10 cellular contexts compared by ENCODE assay signal in genomic region chr1:156804572-156805243, GRCh38. TPM values are rescaled to one million over a fixed set of nuclear protein-coding genes. Genes with fewer than 3 reads are reported as not detected.
A peak's percentile ranks its signal among the peaks of the same experiment; 100 is the strongest.
DNase-seq lines count a peak whose midpoint lies in the region; ATAC-seq, FAIRE-seq and TF ChIP-seq lines count a peak whose summit lies in the region.
"Had no signal": no experiment of that assay in that cellular context is flagged by ENCODE, and none has a peak within 500 bp of the region (broad histone marks: within the 10 kb centered on the region; RNA-seq: fewer than 3 reads in every experiment).

No MANE protein-coding gene starts in this region.

- TF ChIP-seq POLR2A in right lobe of liver (IDR thresholded peaks at IDR 0.05) (no peak), HepG2 (IDR thresholded peaks at IDR 0.05; ENCODE audit: insufficient read depth in 1 of 2, low read depth in 2 of 2, low read length in 2 of 2) (no peak)

- H3K4me2 ChIP-seq in HepG2 (ENCODE audit: low read depth, low read length), result no peak overlapping the region

- no peak for TF ChIP-seq RAD21 in HepG2 (CRISPR knock-in tag; IDR thresholded peaks at IDR 0.05)

- no peak for TF ChIP-seq EP300 in HepG2 (IDR thresholded peaks at IDR 0.05; ENCODE audit: low read depth in 2 of 2, low read length in 2 of 2)
- no peak for TF ChIP-seq EP300 in HepG2 (CRISPR knock-in tag; IDR thresholded peaks at IDR 0.05; ENCODE audit: borderline replicate concordance)

- intact Hi-C loops in right lobe of liver (cut with DNase I) (no loop called here), HepG2 (cut with micrococcal nuclease; ENCODE audit: unreplicated experiment) (no loop called here)

- H3K27ac ChIP-seq in right lobe of liver (no peak overlapping the region), HepG2 (ENCODE audit: extremely low read length, insufficient read depth, low read length) (no peak overlapping the region), SK-N-MC (peak overlapping the region; percentile 38)

- H3K9ac ChIP-seq in HepG2 (ENCODE audit: insufficient read depth, low read depth, low read length), result no peak overlapping the region
- peak overlapping the region; percentile 39 for H3K9ac ChIP-seq in SK-N-MC (ENCODE audit: insufficient read length)

- in situ Hi-C loops in HepG2 (cut with HindIII; ENCODE audit: extremely low pct_ligation_motif_present, low pct_unique_long_range_greater_than_20kb), result no loop called here

- CTCF ChIA-PET in HepG2 (lab: Yijun Ruan, JAX; ENCODE audit: low intra/inter-chr PET ratio, low total read pairs), result no interaction called here

- DNase-seq in right lobe of liver (no peak), HepG2 (ENCODE audit: low spot score) (no peak), SK-N-MC (ENCODE audit: low read depth, low spot score) (no peak), immature natural killer cell (peak in 2 of 3 donors; percentile 15 to 18), occipital lobe (lab: John Stamatoyannopoulos, UW) (no peak), NCI-H526 (lab: John Stamatoyannopoulos, UW) (no peak), HTR-8/SVneo (ENCODE audit: insufficient read length, low spot score) (no peak)

- no peak overlapping the region for H2AFZ ChIP-seq in HepG2 (ENCODE audit: low read length)

- TF ChIP-seq CTCF in right lobe of liver (IDR thresholded peaks at IDR 0.05) (no peak), HepG2 (CRISPR knock-in tag; IDR thresholded peaks at IDR 0.05) (no peak)

- ATAC-seq in right lobe of liver, result peak; percentile 42 to 67 (median 53)
- no peak for ATAC-seq in HepG2
- ATAC-seq in GM21619 (IDR thresholded peaks at IDR 0.05; ENCODE audit: unreplicated experiment), result no peak

- no peaks in the 10 kb centered on the region for H3K79me2 ChIP-seq in HepG2 (ENCODE audit: insufficient read depth, low read length)

- peaks cover 67 to 82% of the 10 kb centered on the region in 2 donors for H3K4me1 Mint-ChIP-seq in immature natural killer cell

- H3K27me3 ChIP-seq in right lobe of liver (no peaks in the 10 kb centered on the region), HepG2 (ENCODE audit: control insufficient read depth in 1 of 2, insufficient read depth in 2 of 2, low read length in 2 of 2) (no peaks in the 10 kb centered on the region)

- WGBS in right lobe of liver (ENCODE audit: insufficient coverage, low coverage, low lambda C conversion rate, missing lambda C conversion rate), result 79% methylated on average over 3 of the region's 6 CpGs
- 63% methylated on average over 5 of the region's 6 CpGs for WGBS in HepG2 (ENCODE audit: low lambda C conversion rate)

- H3K9me3 ChIP-seq in right lobe of liver (no peaks in the 10 kb centered on the region), HepG2 (ENCODE audit: low read length) (no peaks in the 10 kb centered on the region), SK-N-MC (ENCODE audit: low read depth, low read length) (no peaks in the 10 kb centered on the region)

- no peaks in the 10 kb centered on the region for H3K9me3 Mint-ChIP-seq in immature natural killer cell

- no TSS peak for BruUV-seq in HepG2 (replicated peaks; lab: Mats Ljungman, UMichigan)

- peaks cover 8 to 40% (median 14%) of the 10 kb centered on the region in 3 donors for H3K36me3 Mint-ChIP-seq in immature natural killer cell

- H3K36me3 ChIP-seq in right lobe of liver, result peaks cover 2 to 17% (median 11%) of the 10 kb centered on the region in 4 donors
- H3K36me3 ChIP-seq in HepG2 (replicated peaks in 1 of 2; ENCODE audit: control insufficient read depth in 1 of 2, insufficient read depth in 2 of 2, low read length in 2 of 2), result peaks cover 10 to 16% of the 10 kb centered on the region in 2 experiments; a peak in 4 of 5 replicates
- peaks cover 12% of the 10 kb centered on the region for H3K36me3 ChIP-seq in SK-N-MC (ENCODE audit: insufficient read depth, low read length)

- H4K20me1 ChIP-seq in HepG2 (ENCODE audit: insufficient read depth, low read length), result no peaks in the 10 kb centered on the region

- H3K4me1 ChIP-seq in right lobe of liver (peaks cover 0 to 13% (median 0%) of the 10 kb centered on the region in 4 donors), HepG2 (ENCODE audit: insufficient read depth, low read length) (no peaks in the 10 kb centered on the region)

- POLR2A ChIA-PET in HepG2 (lab: Yijun Ruan, JAX), result interaction anchor here (1.2 kb wide), 1 partner anchor 9 kb away, joined by 3 read pairs; no protein-coding TSS in a partner anchor

- H3K27ac Mint-ChIP-seq in immature natural killer cell, result peak overlapping the region; percentile 69 to 92 (median 84)

- H3K4me3 ChIP-seq in right lobe of liver, result no peak overlapping the region
- H3K4me3 ChIP-seq in HepG2 (replicated peaks in 1 of 3; ENCODE audit: insufficient read depth in 1 of 3, low read depth in 2 of 3, low read length in 3 of 3), result no peak overlapping the region
- H3K4me3 ChIP-seq in SK-N-MC, result no peak overlapping the region

- peaks cover 16 to 35% (median 31%) of the 10 kb centered on the region in 3 donors for H3K27me3 Mint-ChIP-seq in immature natural killer cell (ENCODE audit: low read depth in 3 of 3)

- no peak for FAIRE-seq in HepG2 (lab: Jason Lieb, UNC)
- no peak for FAIRE-seq in HTR-8/SVneo (lab: Jason Lieb, UNC)
- FAIRE-seq: G401.6 had no signal

- H3K4me3 Mint-ChIP-seq in immature natural killer cell, result peak overlapping the region in 1 of 5 donors; percentile 30

RNA-seq across cellular contexts. Expression of gene SH2D2A, which starts 11.9 kb away (rescaled TPM):
- total RNA-seq in right lobe of liver, result 1 to 10 TPM in 1 of 6 experiments, under 1 TPM in 5; 0.32 to 1.3 (median 0.67) TPM
- total RNA-seq in HepG2 (2016; rRNA removed; fragmentation: Illumina TruSeq; extraction: Trizol), result 0.59 and 0.73 TPM in 2 replicates
- total RNA-seq in HepG2 (2016; cell fraction: cytosol; rRNA removed; fragmentation: Illumina TruSeq; extraction: Trizol; ENCODE audit: low read depth), result 0.35 and 0.51 TPM in 2 replicates
- total RNA-seq in HepG2 (2016; cell fraction: insoluble cytoplasmic fraction; rRNA removed; fragmentation: Illumina TruSeq; extraction: Trizol), result 0.34 and 1.2 TPM in 2 replicates
- 0.52 and 1.0 TPM in 2 replicates for total RNA-seq in HepG2 (2016; cell fraction: membrane; rRNA removed; fragmentation: Illumina TruSeq; extraction: Trizol)
- total RNA-seq in HepG2 (2016; cell fraction: nucleus; rRNA removed; fragmentation: Illumina TruSeq; extraction: Trizol), result 0.75 and 0.85 TPM in 2 replicates
- 0.56 and 0.57 TPM in 2 replicates for polyA plus RNA-seq in HepG2 (2011; rRNA removed)
- polyA plus RNA-seq in HepG2 (2011; cell fraction: cytosol; rRNA removed), result 0.55 and 0.78 TPM in 2 replicates
- 0.16 and 0.47 TPM in 2 replicates for polyA plus RNA-seq in HepG2 (2011; cell fraction: nucleus; rRNA removed)
- polyA plus RNA-seq in HepG2 (2012), result 0.79 and 1.0 TPM in 2 replicates
- 0.62 and 0.67 TPM in 2 replicates for polyA plus RNA-seq in HepG2 (2016; cell fraction: cytosol; fragmentation: Illumina TruSeq; extraction: Trizol; ENCODE audit: low read depth)
- polyA plus RNA-seq in HepG2 (2016; cell fraction: insoluble cytoplasmic fraction; fragmentation: Illumina TruSeq; extraction: Trizol; ENCODE audit: low read depth), result 1.3 and 1.8 TPM in 2 replicates
- 0.71 and 1.1 TPM in 2 replicates for polyA plus RNA-seq in HepG2 (2016; cell fraction: membrane; fragmentation: Illumina TruSeq; extraction: Trizol; ENCODE audit: low read depth)
- polyA plus RNA-seq in HepG2 (2016; cell fraction: nucleus; fragmentation: Illumina TruSeq; extraction: Trizol; ENCODE audit: insufficient read depth, low read depth), result 1.0 and 1.8 TPM in 2 replicates
- polyA minus RNA-seq in HepG2 (2011; rRNA and poly(A)+ RNA removed; ENCODE audit: low replicate concordance), result 0.72 and 1.9 TPM in 2 replicates
- polyA minus RNA-seq in HepG2 (2011; cell fraction: cytosol; rRNA and poly(A)+ RNA removed), result 0.62 TPM in 1 of 2 replicates, not detected in the other
- not detected in 2 replicates for polyA minus RNA-seq in HepG2 (2011; cell fraction: nucleus; rRNA and poly(A)+ RNA removed)
- 100 to 1,000 TPM in 1 of 3 donors, 10 to 100 TPM in 2; 76.4 to 139 (median 84.1) TPM for polyA plus RNA-seq in immature natural killer cell
- not detected for total RNA-seq in occipital lobe

RNA-seq across cellular contexts. Expression of gene PRCC, which starts 37.4 kb away (rescaled TPM):
- total RNA-seq in right lobe of liver, result 10 to 100 TPM; 17.4 to 23.4 (median 19.7) TPM
- 24.2 and 26.8 TPM in 2 replicates for total RNA-seq in HepG2 (2016; rRNA removed; fragmentation: Illumina TruSeq; extraction: Trizol)
- total RNA-seq in HepG2 (2016; cell fraction: cytosol; rRNA removed; fragmentation: Illumina TruSeq; extraction: Trizol; ENCODE audit: low read depth), result 6.3 and 7.3 TPM in 2 replicates
- total RNA-seq in HepG2 (2016; cell fraction: insoluble cytoplasmic fraction; rRNA removed; fragmentation: Illumina TruSeq; extraction: Trizol), result 24.6 and 27.1 TPM in 2 replicates
- 22.6 and 26.4 TPM in 2 replicates for total RNA-seq in HepG2 (2016; cell fraction: membrane; rRNA removed; fragmentation: Illumina TruSeq; extraction: Trizol)
- 22.4 and 23.7 TPM in 2 replicates for total RNA-seq in HepG2 (2016; cell fraction: nucleus; rRNA removed; fragmentation: Illumina TruSeq; extraction: Trizol)
- polyA plus RNA-seq in HepG2 (2011; rRNA removed), result 40.5 and 46.3 TPM in 2 replicates
- polyA plus RNA-seq in HepG2 (2011; cell fraction: cytosol; rRNA removed), result 40.1 and 44.6 TPM in 2 replicates
- 26.1 and 27.1 TPM in 2 replicates for polyA plus RNA-seq in HepG2 (2011; cell fraction: nucleus; rRNA removed)
- polyA plus RNA-seq in HepG2 (2012), result 30.8 and 33.7 TPM in 2 replicates
- 8.0 and 9.1 TPM in 2 replicates for polyA plus RNA-seq in HepG2 (2016; cell fraction: cytosol; fragmentation: Illumina TruSeq; extraction: Trizol; ENCODE audit: low read depth)
- 48.3 and 56.0 TPM in 2 replicates for polyA plus RNA-seq in HepG2 (2016; cell fraction: insoluble cytoplasmic fraction; fragmentation: Illumina TruSeq; extraction: Trizol; ENCODE audit: low read depth)
- 22.7 and 25.6 TPM in 2 replicates for polyA plus RNA-seq in HepG2 (2016; cell fraction: membrane; fragmentation: Illumina TruSeq; extraction: Trizol; ENCODE audit: low read depth)
- polyA plus RNA-seq in HepG2 (2016; cell fraction: nucleus; fragmentation: Illumina TruSeq; extraction: Trizol; ENCODE audit: insufficient read depth, low read depth), result 56.0 and 57.2 TPM in 2 replicates
- 57.9 and 206 TPM in 2 replicates for polyA minus RNA-seq in HepG2 (2011; rRNA and poly(A)+ RNA removed; ENCODE audit: low replicate concordance)
- polyA minus RNA-seq in HepG2 (2011; cell fraction: cytosol; rRNA and poly(A)+ RNA removed), result 24.3 and 33.6 TPM in 2 replicates
- 23.6 and 34.9 TPM in 2 replicates for polyA minus RNA-seq in HepG2 (2011; cell fraction: nucleus; rRNA and poly(A)+ RNA removed)
- 10 to 100 TPM; 25.9 to 55.6 (median 32.8) TPM for polyA plus RNA-seq in immature natural killer cell
- 16.2 TPM for total RNA-seq in occipital lobe

RNA-seq across cellular contexts. Expression of gene HDGF, which starts 53.2 kb away (rescaled TPM):
- 100 to 1,000 TPM; 131 to 192 (median 157) TPM for total RNA-seq in right lobe of liver
- total RNA-seq in HepG2 (2016; rRNA removed; fragmentation: Illumina TruSeq; extraction: Trizol), result 183 and 196 TPM in 2 replicates
- 98.2 and 98.3 TPM in 2 replicates for total RNA-seq in HepG2 (2016; cell fraction: cytosol; rRNA removed; fragmentation: Illumina TruSeq; extraction: Trizol; ENCODE audit: low read depth)
- 165 and 204 TPM in 2 replicates for total RNA-seq in HepG2 (2016; cell fraction: insoluble cytoplasmic fraction; rRNA removed; fragmentation: Illumina TruSeq; extraction: Trizol)
- total RNA-seq in HepG2 (2016; cell fraction: membrane; rRNA removed; fragmentation: Illumina TruSeq; extraction: Trizol), result 258 and 266 TPM in 2 replicates
- 89.8 and 111 TPM in 2 replicates for total RNA-seq in HepG2 (2016; cell fraction: nucleus; rRNA removed; fragmentation: Illumina TruSeq; extraction: Trizol)
- 128 and 156 TPM in 2 replicates for polyA plus RNA-seq in HepG2 (2011; rRNA removed)
- polyA plus RNA-seq in HepG2 (2011; cell fraction: cytosol; rRNA removed), result 115 and 119 TPM in 2 replicates
- 57.2 and 81.2 TPM in 2 replicates for polyA plus RNA-seq in HepG2 (2011; cell fraction: nucleus; rRNA removed)
- 124 and 162 TPM in 2 replicates for polyA plus RNA-seq in HepG2 (2012)
- polyA plus RNA-seq in HepG2 (2016; cell fraction: cytosol; fragmentation: Illumina TruSeq; extraction: Trizol; ENCODE audit: low read depth), result 177 and 192 TPM in 2 replicates
- 263 and 292 TPM in 2 replicates for polyA plus RNA-seq in HepG2 (2016; cell fraction: insoluble cytoplasmic fraction; fragmentation: Illumina TruSeq; extraction: Trizol; ENCODE audit: low read depth)
- 342 and 343 TPM in 2 replicates for polyA plus RNA-seq in HepG2 (2016; cell fraction: membrane; fragmentation: Illumina TruSeq; extraction: Trizol; ENCODE audit: low read depth)
- polyA plus RNA-seq in HepG2 (2016; cell fraction: nucleus; fragmentation: Illumina TruSeq; extraction: Trizol; ENCODE audit: insufficient read depth, low read depth), result 211 and 230 TPM in 2 replicates
- polyA minus RNA-seq in HepG2 (2011; rRNA and poly(A)+ RNA removed; ENCODE audit: low replicate concordance), result 134 and 389 TPM in 2 replicates
- 64.6 and 71.8 TPM in 2 replicates for polyA minus RNA-seq in HepG2 (2011; cell fraction: cytosol; rRNA and poly(A)+ RNA removed)
- 30.8 and 31.2 TPM in 2 replicates for polyA minus RNA-seq in HepG2 (2011; cell fraction: nucleus; rRNA and poly(A)+ RNA removed)
- polyA plus RNA-seq in immature natural killer cell, result 10 to 100 TPM; 27.5 to 35.4 (median 32.4) TPM
- 61.6 TPM for total RNA-seq in occipital lobe

RNA-seq across cellular contexts. Expression of gene INSRR, which starts 54.2 kb away (rescaled TPM):
- not detected for total RNA-seq in right lobe of liver
- total RNA-seq in HepG2 (2016; rRNA removed; fragmentation: Illumina TruSeq; extraction: Trizol), result not detected in 2 replicates
- not detected in 2 replicates for total RNA-seq in HepG2 (2016; cell fraction: cytosol; rRNA removed; fragmentation: Illumina TruSeq; extraction: Trizol; ENCODE audit: low read depth)
- total RNA-seq in HepG2 (2016; cell fraction: insoluble cytoplasmic fraction; rRNA removed; fragmentation: Illumina TruSeq; extraction: Trizol), result not detected in 2 replicates
- not detected in 2 replicates for total RNA-seq in HepG2 (2016; cell fraction: membrane; rRNA removed; fragmentation: Illumina TruSeq; extraction: Trizol)
- not detected in 2 replicates for total RNA-seq in HepG2 (2016; cell fraction: nucleus; rRNA removed; fragmentation: Illumina TruSeq; extraction: Trizol)
- not detected in 2 replicates for polyA plus RNA-seq in HepG2 (2011; rRNA removed)
- polyA plus RNA-seq in HepG2 (2011; cell fraction: cytosol; rRNA removed), result not detected in 2 replicates
- polyA plus RNA-seq in HepG2 (2011; cell fraction: nucleus; rRNA removed), result not detected in 2 replicates
- polyA plus RNA-seq in HepG2 (2012), result not detected in 2 replicates
- not detected in 2 replicates for polyA plus RNA-seq in HepG2 (2016; cell fraction: cytosol; fragmentation: Illumina TruSeq; extraction: Trizol; ENCODE audit: low read depth)
- not detected in 2 replicates for polyA plus RNA-seq in HepG2 (2016; cell fraction: insoluble cytoplasmic fraction; fragmentation: Illumina TruSeq; extraction: Trizol; ENCODE audit: low read depth)
- not detected in 2 replicates for polyA plus RNA-seq in HepG2 (2016; cell fraction: membrane; fragmentation: Illumina TruSeq; extraction: Trizol; ENCODE audit: low read depth)
- polyA plus RNA-seq in HepG2 (2016; cell fraction: nucleus; fragmentation: Illumina TruSeq; extraction: Trizol; ENCODE audit: insufficient read depth, low read depth), result not detected in 2 replicates
- not detected in 2 replicates for polyA minus RNA-seq in HepG2 (2011; rRNA and poly(A)+ RNA removed; ENCODE audit: low replicate concordance)
- polyA minus RNA-seq in HepG2 (2011; cell fraction: cytosol; rRNA and poly(A)+ RNA removed), result not detected in 2 replicates
- polyA minus RNA-seq in HepG2 (2011; cell fraction: nucleus; rRNA and poly(A)+ RNA removed), result not detected in 2 replicates
- polyA plus RNA-seq in immature natural killer cell, result not detected
- 0.31 TPM for total RNA-seq in occipital lobe
- total RNA-seq: lower leg skin had no signal

RNA-seq across cellular contexts. Expression of gene NTRK1, which starts 56.0 kb away (rescaled TPM):
- total RNA-seq in right lobe of liver, result not detected
- total RNA-seq in HepG2 (2016; rRNA removed; fragmentation: Illumina TruSeq; extraction: Trizol), result not detected in 2 replicates
- not detected in 2 replicates for total RNA-seq in HepG2 (2016; cell fraction: cytosol; rRNA removed; fragmentation: Illumina TruSeq; extraction: Trizol; ENCODE audit: low read depth)
- not detected in 2 replicates for total RNA-seq in HepG2 (2016; cell fraction: insoluble cytoplasmic fraction; rRNA removed; fragmentation: Illumina TruSeq; extraction: Trizol)
- not detected in 2 replicates for total RNA-seq in HepG2 (2016; cell fraction: membrane; rRNA removed; fragmentation: Illumina TruSeq; extraction: Trizol)
- total RNA-seq in HepG2 (2016; cell fraction: nucleus; rRNA removed; fragmentation: Illumina TruSeq; extraction: Trizol), result not detected in 2 replicates
- not detected in 2 replicates for polyA plus RNA-seq in HepG2 (2011; rRNA removed)
- polyA plus RNA-seq in HepG2 (2011; cell fraction: cytosol; rRNA removed), result not detected in 2 replicates
- not detected in 2 replicates for polyA plus RNA-seq in HepG2 (2011; cell fraction: nucleus; rRNA removed)
- polyA plus RNA-seq in HepG2 (2012), result not detected in 2 replicates
- polyA plus RNA-seq in HepG2 (2016; cell fraction: cytosol; fragmentation: Illumina TruSeq; extraction: Trizol; ENCODE audit: low read depth), result not detected in 2 replicates
- polyA plus RNA-seq in HepG2 (2016; cell fraction: insoluble cytoplasmic fraction; fragmentation: Illumina TruSeq; extraction: Trizol; ENCODE audit: low read depth), result not detected in 2 replicates
- polyA plus RNA-seq in HepG2 (2016; cell fraction: membrane; fragmentation: Illumina TruSeq; extraction: Trizol; ENCODE audit: low read depth), result not detected in 2 replicates
- not detected in 2 replicates for polyA plus RNA-seq in HepG2 (2016; cell fraction: nucleus; fragmentation: Illumina TruSeq; extraction: Trizol; ENCODE audit: insufficient read depth, low read depth)
- 0.08 and 0.19 TPM in 2 replicates for polyA minus RNA-seq in HepG2 (2011; rRNA and poly(A)+ RNA removed; ENCODE audit: low replicate concordance)
- polyA minus RNA-seq in HepG2 (2011; cell fraction: cytosol; rRNA and poly(A)+ RNA removed), result not detected in 2 replicates
- not detected in 2 replicates for polyA minus RNA-seq in HepG2 (2011; cell fraction: nucleus; rRNA and poly(A)+ RNA removed)
- under 1 TPM in 1 of 3 donors, not detected in 2; 0.71 TPM for polyA plus RNA-seq in immature natural killer cell
- not detected for total RNA-seq in occipital lobe

Comparison
In these comparisons a context has a peak if more than half of its experiments do, and no peak if none do; other contexts are left out.
1. ATAC-seq: peak in right lobe of liver (4 of 4); none in HepG2 (single experiment) and GM21619 (single experiment).
2. DNase-seq: peak in immature natural killer cell (2 of 3); none in right lobe of liver (0 of 3), HepG2 (single experiment), SK-N-MC (single experiment), occipital lobe (single experiment), NCI-H526 (0 of 2) and HTR-8/SVneo (single experiment).